1 cellular context compared by ENCODE assay signal in the genomic region with DNA sequence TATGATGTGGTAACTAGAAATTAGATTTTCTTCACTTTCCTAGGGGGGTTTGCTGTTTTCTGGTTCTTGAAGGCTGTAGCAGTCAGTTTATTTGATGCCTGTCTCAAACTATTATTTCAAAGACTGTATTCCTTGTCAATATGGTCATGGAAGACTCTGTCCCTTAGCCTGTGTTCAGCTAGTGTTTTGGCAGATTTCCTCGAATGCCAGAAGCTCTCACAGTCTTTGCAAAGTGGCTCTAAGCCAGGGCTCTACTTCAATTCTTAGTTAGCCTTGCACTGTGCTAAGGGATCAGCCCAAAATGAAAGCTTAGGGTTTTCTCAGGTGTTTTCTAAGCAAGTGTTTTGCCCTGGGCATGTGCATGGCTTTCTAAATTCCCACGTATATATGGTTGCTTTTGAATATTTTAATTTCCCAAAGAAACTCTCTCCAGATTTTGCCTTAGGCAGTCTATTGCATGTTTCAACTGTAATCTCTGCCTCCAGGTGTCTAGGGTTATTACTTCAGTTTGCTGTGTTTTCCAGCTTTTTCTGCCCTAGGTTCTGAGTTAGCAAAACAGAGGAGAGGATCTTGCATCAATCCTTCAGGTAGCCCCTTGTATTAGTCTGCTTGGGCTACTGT.
TF ChIP-seq lines count a peak whose summit lies in the region.

No MANE protein-coding gene starts in this region.

TF ChIP-seq in K562, 482 proteins besides CTCF, POLR2A, EP300 and RAD21:
- TF ChIP-seq LEF1 (IDR thresholded peaks at IDR 0.05): no peak
- peak; percentile 98 for TF ChIP-seq ZNF175 (CRISPR knock-in tag; IDR thresholded peaks at IDR 0.05; ENCODE audit: low read depth)
- TF ChIP-seq MECOM (CRISPR knock-in tag; IDR thresholded peaks at IDR 0.05): no peak
- TF ChIP-seq, protein P1, sequence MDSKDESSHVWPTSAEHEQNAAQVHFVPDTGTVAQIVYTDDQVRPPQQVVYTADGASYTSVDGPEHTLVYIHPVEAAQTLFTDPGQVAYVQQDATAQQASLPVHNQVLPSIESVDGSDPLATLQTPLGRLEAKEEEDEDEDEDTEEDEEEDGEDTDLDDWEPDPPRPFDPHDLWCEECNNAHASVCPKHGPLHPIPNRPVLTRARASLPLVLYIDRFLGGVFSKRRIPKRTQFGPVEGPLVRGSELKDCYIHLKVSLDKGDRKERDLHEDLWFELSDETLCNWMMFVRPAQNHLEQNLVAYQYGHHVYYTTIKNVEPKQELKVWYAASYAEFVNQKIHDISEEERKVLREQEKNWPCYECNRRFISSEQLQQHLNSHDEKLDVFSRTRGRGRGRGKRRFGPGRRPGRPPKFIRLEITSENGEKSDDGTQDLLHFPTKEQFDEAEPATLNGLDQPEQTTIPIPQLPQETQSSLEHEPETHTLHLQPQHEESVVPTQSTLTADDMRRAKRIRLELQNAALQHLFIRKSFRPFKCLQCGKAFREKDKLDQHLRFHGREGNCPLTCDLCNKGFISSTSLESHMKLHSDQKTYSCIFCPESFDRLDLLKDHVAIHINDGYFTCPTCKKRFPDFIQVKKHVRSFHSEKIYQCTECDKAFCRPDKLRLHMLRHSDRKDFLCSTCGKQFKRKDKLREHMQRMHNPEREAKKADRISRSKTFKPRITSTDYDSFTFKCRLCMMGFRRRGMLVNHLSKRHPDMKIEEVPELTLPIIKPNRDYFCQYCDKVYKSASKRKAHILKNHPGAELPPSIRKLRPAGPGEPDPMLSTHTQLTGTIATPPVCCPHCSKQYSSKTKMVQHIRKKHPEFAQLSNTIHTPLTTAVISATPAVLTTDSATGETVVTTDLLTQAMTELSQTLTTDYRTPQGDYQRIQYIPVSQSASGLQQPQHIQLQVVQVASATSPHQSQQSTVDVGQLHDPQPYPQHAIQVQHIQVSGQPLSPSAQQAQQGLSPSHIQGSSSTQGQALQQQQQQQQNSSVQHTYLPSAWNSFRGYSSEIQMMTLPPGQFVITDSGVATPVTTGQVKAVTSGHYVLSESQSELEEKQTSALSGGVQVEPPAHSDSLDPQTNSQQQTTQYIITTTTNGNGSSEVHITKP (IDR thresholded peaks at IDR 0.05; ENCODE audit: partially characterized antibody): no peak
- no peak for TF ChIP-seq CSDE1 (IDR thresholded peaks at IDR 0.05)
- no peak for TF ChIP-seq EHMT2 (IDR thresholded peaks at IDR 0.05)
- no peak for TF ChIP-seq PCBP1 (IDR thresholded peaks at IDR 0.05; ENCODE audit: low read depth, low read length, poor library complexity, severe bottlenecking)
- no peak for TF ChIP-seq ZNF217 (CRISPR knock-in tag; IDR thresholded peaks at IDR 0.05)
- TF ChIP-seq RBM25 (IDR thresholded peaks at IDR 0.05; ENCODE audit: low read depth, low read length, severe bottlenecking): no peak
- TF ChIP-seq SNRNP70 (optimal IDR thresholded peaks at IDR 0.05; ENCODE audit: low read depth, low read length): no peak
- TF ChIP-seq, protein P2, sequence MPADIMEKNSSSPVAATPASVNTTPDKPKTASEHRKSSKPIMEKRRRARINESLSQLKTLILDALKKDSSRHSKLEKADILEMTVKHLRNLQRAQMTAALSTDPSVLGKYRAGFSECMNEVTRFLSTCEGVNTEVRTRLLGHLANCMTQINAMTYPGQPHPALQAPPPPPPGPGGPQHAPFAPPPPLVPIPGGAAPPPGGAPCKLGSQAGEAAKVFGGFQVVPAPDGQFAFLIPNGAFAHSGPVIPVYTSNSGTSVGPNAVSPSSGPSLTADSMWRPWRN (IDR thresholded peaks at IDR 0.05; ENCODE audit: low read depth): 0 out of 2 replicates have a peak, but pooled peaks have one; percentile 15
